In the genomic region with DNA sequence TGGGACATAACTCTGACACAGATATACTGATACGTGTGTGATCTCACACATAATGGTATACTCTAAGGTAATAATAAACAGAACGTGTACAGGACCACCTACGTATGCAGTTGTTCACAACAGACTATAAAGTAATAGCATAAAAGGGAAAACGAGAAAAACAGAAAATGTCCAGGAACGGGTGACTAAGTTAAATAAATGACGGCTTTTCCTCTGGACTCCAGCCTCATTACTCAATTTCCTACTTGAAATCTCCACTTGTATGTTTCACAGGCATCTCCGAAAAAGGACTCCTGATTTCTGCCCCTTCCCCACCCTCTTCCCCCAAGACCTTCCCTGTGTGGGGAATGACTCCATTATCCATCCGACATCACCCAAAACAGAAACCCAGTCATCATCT, we compare ENCODE assay signal across 1 cellular context.
TF ChIP-seq lines count a peak whose summit lies in the region.

No MANE protein-coding gene starts in this region.

TF ChIP-seq in SK-N-SH, 30 proteins besides CTCF, POLR2A, EP300 and RAD21 (continued from another document):
- TF ChIP-seq, protein P1, sequence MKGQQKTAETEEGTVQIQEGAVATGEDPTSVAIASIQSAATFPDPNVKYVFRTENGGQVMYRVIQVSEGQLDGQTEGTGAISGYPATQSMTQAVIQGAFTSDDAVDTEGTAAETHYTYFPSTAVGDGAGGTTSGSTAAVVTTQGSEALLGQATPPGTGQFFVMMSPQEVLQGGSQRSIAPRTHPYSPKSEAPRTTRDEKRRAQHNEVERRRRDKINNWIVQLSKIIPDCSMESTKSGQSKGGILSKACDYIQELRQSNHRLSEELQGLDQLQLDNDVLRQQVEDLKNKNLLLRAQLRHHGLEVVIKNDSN (IDR thresholded peaks at IDR 0.05; ENCODE audit: borderline replicate concordance, low read depth): no peak
- TF ChIP-seq MXI1 (IDR thresholded peaks at IDR 0.05; ENCODE audit: low read depth, low read length): no peak
- TF ChIP-seq CHD2 (IDR thresholded peaks at IDR 0.05; ENCODE audit: low read length, partially characterized antibody): no peak
